ENCODE assay signal across 21 cellular contexts in genomic region chr3:11808231-11808630, GRCh38. TPM values are rescaled to one million over a fixed set of nuclear protein-coding genes. Genes with fewer than 3 reads are reported as not detected.
DNase-seq lines count a peak whose midpoint lies in the region; ATAC-seq and TF ChIP-seq lines count a peak whose summit lies in the region.
"Had no signal": no experiment of that assay in that cellular context is flagged by ENCODE, and none has a peak within 500 bp of the region (broad histone marks: within the 10 kb centered on the region; RNA-seq: fewer than 3 reads in every experiment).

No MANE protein-coding gene starts in this region.

- H3K4me3 Mint-ChIP-seq in MCF 10A (ENCODE audit: unreplicated experiment): no peak overlapping the region
- H3K4me3 Mint-ChIP-seq in naive thymus-derived CD4-positive, alpha-beta T cell: no peak overlapping the region
- H3K4me3 Mint-ChIP-seq: GM23338 had no signal

- H3K27me3 Mint-ChIP-seq in MCF 10A (ENCODE audit: insufficient read depth, unreplicated experiment): no peaks in the 10 kb centered on the region
- no peaks in the 10 kb centered on the region for H3K27me3 Mint-ChIP-seq in naive thymus-derived CD4-positive, alpha-beta T cell

- no TSS peak for BruUV-seq in MCF 10A (replicated peaks; lab: Mats Ljungman, UMichigan)

- H3K27ac Mint-ChIP-seq in MCF 10A (ENCODE audit: low read depth, unreplicated experiment): no peak overlapping the region
- peak overlapping the region in 1 of 9 donors; percentile 16 for H3K27ac Mint-ChIP-seq in naive thymus-derived CD4-positive, alpha-beta T cell
- H3K27ac Mint-ChIP-seq: GM23338 had no signal

- peaks cover 67% of the 10 kb centered on the region for H3K36me3 Mint-ChIP-seq in MCF 10A (ENCODE audit: insufficient read depth, unreplicated experiment)
- peaks cover 16 to 65% (median 40%) of the 10 kb centered on the region in 5 donors for H3K36me3 Mint-ChIP-seq in naive thymus-derived CD4-positive, alpha-beta T cell

- H3K4me3 ChIP-seq in breast epithelium (no peak overlapping the region), adrenal gland (no peak overlapping the region)
- no peak overlapping the region for H3K4me3 ChIP-seq in naive thymus-derived CD4-positive, alpha-beta T cell (ENCODE audit: low read length)
- H3K4me3 ChIP-seq: GM23338, left ventricle myocardium inferior, Peyer's patch, testis had no signal

- no peaks in the 10 kb centered on the region for H3K9me3 ChIP-seq in breast epithelium
- H3K9me3 ChIP-seq in naive thymus-derived CD4-positive, alpha-beta T cell (ENCODE audit: control insufficient read depth in 2 of 3, low read length in 3 of 3): no peaks in the 10 kb centered on the region
- no peaks in the 10 kb centered on the region for H3K9me3 ChIP-seq in adrenal gland (replicated peaks in 1 of 3)
- H3K9me3 ChIP-seq: left ventricle myocardium inferior, Peyer's patch, SK-N-SH, testis had no signal

- H3K27me3 ChIP-seq in breast epithelium (no peaks in the 10 kb centered on the region), adrenal gland (no peaks in the 10 kb centered on the region)
- H3K27me3 ChIP-seq in naive thymus-derived CD4-positive, alpha-beta T cell (ENCODE audit: control insufficient read depth in 2 of 2, insufficient read depth in 2 of 2, low read length in 2 of 2): no peaks in the 10 kb centered on the region
- H3K27me3 ChIP-seq: Peyer's patch, testis had no signal

- CTCF ChIA-PET in MCF 10A (lab: Yijun Ruan, JAX): interaction anchor here (1.0 to 1.7 kb wide), 5 partner anchors 14 to 428 kb away, joined by 3 to 9 read pairs (median 3); partner anchors contain the start of gene VGLL4
- CTCF ChIA-PET in naive thymus-derived CD4-positive, alpha-beta T cell (lab: Charles Lee): interaction anchor here (0.5 to 1.1 kb wide), 2 partner anchors 428 to 429 kb away, joined by 3 read pairs; no protein-coding TSS in a partner anchor

- intact Hi-C loops in breast epithelium (cut with DNase I; ENCODE audit: low total_unique reads): loop anchor here (10.0 kb wide), 1 partner anchor 433 kb away; no protein-coding TSS in a partner anchor
- intact Hi-C loops in MCF 10A (cut with micrococcal nuclease): loop anchor here (10.0 kb wide), 1 partner anchor 223 kb away; no protein-coding TSS in a partner anchor
- intact Hi-C loops in naive thymus-derived CD4-positive, alpha-beta T cell (cut with micrococcal nuclease): no loop called here
- intact Hi-C loops in adrenal gland (cut with DNase I): loop anchor here (10.0 kb wide), 2 partner anchors 153 to 433 kb away; no protein-coding TSS in a partner anchor

- H3K9me3 Mint-ChIP-seq in MCF 10A (ENCODE audit: unreplicated experiment): no peaks in the 10 kb centered on the region
- H3K9me3 Mint-ChIP-seq in naive thymus-derived CD4-positive, alpha-beta T cell: peaks cover 0 to 2% (median 0%) of the 10 kb centered on the region in 11 donors
- H3K9me3 Mint-ChIP-seq: GM23338 had no signal

- ATAC-seq in naive thymus-derived CD4-positive, alpha-beta T cell: no peak
- ATAC-seq: GM23338 had no signal

- DNase-seq in breast epithelium (ENCODE audit: low spot score in 2 of 2): no peak
- no peak for DNase-seq in MCF 10A (ENCODE audit: unreplicated experiment)
- peak; percentile 16 for DNase-seq in NCI-H2029 treated with DMSO at 0.1 percent for 48 hours (lab: John Stamatoyannopoulos, UW)
- DNase-seq in left kidney (ENCODE audit: low read depth, low spot score): peak; percentile 27
- DNase-seq in naive thymus-derived CD4-positive, alpha-beta T cell: no peak
- no peak for DNase-seq in NCI-H2107 (lab: John Stamatoyannopoulos, UW)
- DNase-seq in NCI-H2227 (lab: John Stamatoyannopoulos, UW; ENCODE audit: unreplicated experiment): no peak
- DNase-seq in adrenal gland: no peak
- DNase-seq: activated CD4-positive, alpha-beta T cell treated with anti-CD3 and anti-CD28 coated beads for 1 hour; activated effector memory CD4-positive, alpha-beta T cell treated with Interleukin-2 at 50 U/mL for 16 hours; AML-193; effector CD8-positive, alpha-beta T cell; left ventricle myocardium inferior; NCI-H2081; occipital lobe; Peyer's patch; retina; SK-N-SH; testis had no signal

- POLR2A ChIA-PET in MCF 10A (lab: Yijun Ruan, JAX): no interaction called here
- POLR2A ChIA-PET in naive thymus-derived CD4-positive, alpha-beta T cell (lab: Charles Lee): no interaction called here

- no peak for TF ChIP-seq CTCF in breast epithelium (IDR thresholded peaks at IDR 0.05)
- no peak for TF ChIP-seq CTCF in MCF 10A (IDR thresholded peaks at IDR 0.05; ENCODE audit: unreplicated experiment)
- no peak for TF ChIP-seq CTCF in adrenal gland (IDR thresholded peaks at IDR 0.05)

- WGBS in adrenal gland, 4 donors: 90 to 95% (median 93%) methylated on average over 9 of the region's 9 CpGs

- no peak for TF ChIP-seq POLR2A in breast epithelium (IDR thresholded peaks at IDR 0.05)
- TF ChIP-seq POLR2A in adrenal gland (IDR thresholded peaks at IDR 0.05): no peak

- peaks cover 5% of the 10 kb centered on the region for H3K36me3 ChIP-seq in breast epithelium
- peaks cover 0 to 63% (median 4%) of the 10 kb centered on the region in 3 experiments for H3K36me3 ChIP-seq in naive thymus-derived CD4-positive, alpha-beta T cell (ENCODE audit: control insufficient read depth in 2 of 3, insufficient read depth in 3 of 3, low read length in 3 of 3)
- peaks cover 0 to 25% of the 10 kb centered on the region in 2 donors for H3K36me3 ChIP-seq in adrenal gland (replicated peaks in 1 of 2)

- no peaks in the 10 kb centered on the region for H3K4me1 Mint-ChIP-seq in MCF 10A (ENCODE audit: insufficient read depth, unreplicated experiment)
- peaks cover 0 to 11% (median 4%) of the 10 kb centered on the region in 7 donors for H3K4me1 Mint-ChIP-seq in naive thymus-derived CD4-positive, alpha-beta T cell
- H3K4me1 Mint-ChIP-seq: GM23338 had no signal

- peak overlapping the region; percentile 61 to 79 for H3K27ac ChIP-seq in breast epithelium
- no peak overlapping the region for H3K27ac ChIP-seq in naive thymus-derived CD4-positive, alpha-beta T cell (ENCODE audit: low read depth, low read length)
- no peak overlapping the region for H3K27ac ChIP-seq in adrenal gland
- H3K27ac ChIP-seq: KMS-11, left ventricle myocardium inferior, testis had no signal

- H3K4me1 ChIP-seq in breast epithelium: no peaks in the 10 kb centered on the region
- H3K4me1 ChIP-seq in naive thymus-derived CD4-positive, alpha-beta T cell (ENCODE audit: control insufficient read depth in 2 of 2, insufficient read depth in 2 of 2, low read length in 2 of 2): no peaks in the 10 kb centered on the region
- H3K4me1 ChIP-seq in adrenal gland (replicated peaks in 1 of 2): no peaks in the 10 kb centered on the region
- H3K4me1 ChIP-seq: left ventricle myocardium inferior, Peyer's patch, testis had no signal

RNA-seq across cellular contexts. Expression of gene TAMM41, which starts 38.5 kb away (rescaled TPM):
- total RNA-seq in breast epithelium (10 to 100 TPM in 2 of 3 donors, 1 to 10 TPM in 1; 6.7 to 16.8 (median 14.7) TPM), MCF 10A (2022) (19.8 and 26.2 TPM in 2 replicates), adrenal gland (10 to 100 TPM in 6 of 8 donors, 1 to 10 TPM in 2; 5.8 to 21.0 (median 14.1) TPM)
- 10 to 100 TPM; 24.4 to 58.0 (median 28.6) TPM for total RNA-seq in naive thymus-derived CD4-positive, alpha-beta T cell
- polyA plus RNA-seq in naive thymus-derived CD4-positive, alpha-beta T cell: 10 to 100 TPM; 24.8 to 39.9 TPM
- 10 to 100 TPM; 12.7 to 20.4 (median 13.2) TPM for polyA plus RNA-seq in adrenal gland

Comparison
In these comparisons a context has a peak if more than half of its experiments do, and no peak if none do; other contexts are left out.
1. DNase-seq: peak in NCI-H2029 treated with DMSO at 0.1 percent for 48 hours (single experiment) and left kidney (single experiment); none in breast epithelium (0 of 2), MCF 10A (single experiment), naive thymus-derived CD4-positive, alpha-beta T cell (0 of 9), NCI-H2107 (single experiment), NCI-H2227 (single experiment) and adrenal gland (0 of 7).
2. H3K27ac ChIP-seq: peak in breast epithelium (2 of 2); none in naive thymus-derived CD4-positive, alpha-beta T cell (single experiment) and adrenal gland (0 of 5).
3. intact Hi-C loops: an anchor here in breast epithelium (10.0 kb wide), MCF 10A (10.0 kb wide) and adrenal gland (10.0 kb wide); none called in naive thymus-derived CD4-positive, alpha-beta T cell.